Comparison of ENCODE assay signal across 20 cellular contexts in the genomic region with DNA sequence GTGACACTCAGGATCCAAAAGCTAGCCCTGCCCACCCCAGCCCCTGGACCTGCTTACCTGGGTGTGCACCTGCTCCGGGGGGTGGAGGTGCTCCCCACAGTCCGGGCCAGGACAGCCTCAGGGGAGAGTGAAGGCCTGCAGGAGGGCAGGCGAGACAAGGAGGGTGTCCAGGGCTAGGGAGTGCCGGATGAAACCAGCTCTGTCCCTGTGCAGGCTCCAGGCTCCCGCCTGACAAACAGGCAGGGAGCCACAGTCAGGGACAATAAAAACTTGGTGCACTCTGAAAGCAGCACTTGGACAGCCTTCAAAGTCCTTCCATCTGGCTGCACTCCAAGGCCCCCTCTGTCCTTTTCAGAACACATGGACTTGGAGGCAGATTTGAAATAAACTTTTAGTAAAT. TPM values are rescaled to one million over a fixed set of nuclear protein-coding genes. Genes with fewer than 3 reads are reported as not detected.
DNase-seq lines count a peak whose midpoint lies in the region; ATAC-seq and TF ChIP-seq lines count a peak whose summit lies in the region.
"Had no signal": no experiment of that assay in that cellular context is flagged by ENCODE, and none has a peak within 500 bp of the region (broad histone marks: within the 10 kb centered on the region; RNA-seq: fewer than 3 reads in every experiment).

No MANE protein-coding gene starts in this region.

- no peak overlapping the region for H2BK5ac ChIP-seq in neuronal stem cell (ENCODE audit: low read length)

- H2BK15ac ChIP-seq in neuronal stem cell (ENCODE audit: low read length) = no peak overlapping the region

- H3K4me1 ChIP-seq in Caco-2 = peaks cover 8% of the 10 kb centered on the region
- peaks cover 10 to 13% of the 10 kb centered on the region in 2 donors for H3K4me1 ChIP-seq in neuronal stem cell (ENCODE audit: control insufficient read depth in 2 of 2, insufficient read depth in 1 of 2, low read depth in 1 of 2, low read length in 2 of 2)

- H3K27me3 Mint-ChIP-seq in Caco-2 (ENCODE audit: insufficient read depth, unreplicated experiment) = no peaks in the 10 kb centered on the region
- peaks cover 5% of the 10 kb centered on the region for H3K27me3 Mint-ChIP-seq in activated naive CD8-positive, alpha-beta T cell treated with anti-CD3 and anti-CD28 coated beads, Interleukin-2, amount 50 U/mL, for 24 hours

- no peak overlapping the region for H2BK12ac ChIP-seq in neuronal stem cell (ENCODE audit: low read length)

- no peak overlapping the region for H4K8ac ChIP-seq in neuronal stem cell (ENCODE audit: low read depth, low read length)

- no peak for TF ChIP-seq CTCF in Caco-2 (IDR thresholded peaks at IDR 0.05; ENCODE audit: insufficient read depth in 1 of 2, low read depth in 1 of 2, low read length in 1 of 2, severe bottlenecking in 1 of 2, unreplicated experiment in 1 of 2)

- H3K36me3 Mint-ChIP-seq in Caco-2 (ENCODE audit: insufficient read depth, unreplicated experiment) = peaks cover 47% of the 10 kb centered on the region
- peaks cover 24% of the 10 kb centered on the region for H3K36me3 Mint-ChIP-seq in activated naive CD8-positive, alpha-beta T cell treated with anti-CD3 and anti-CD28 coated beads, Interleukin-2, amount 50 U/mL, for 24 hours (ENCODE audit: low read depth)

- no peak for ATAC-seq in activated naive CD8-positive, alpha-beta T cell treated with anti-CD3 and anti-CD28 coated beads, Interleukin-2, amount 50 U/mL, for 24 hours
- ATAC-seq: activated CD4-positive, alpha-beta T cell treated with anti-CD3 and anti-CD28 coated beads for 36 hours; body of pancreas; gastrocnemius medialis had no signal

- no peak overlapping the region for H3K4ac ChIP-seq in neuronal stem cell (ENCODE audit: low read length)

- CTCF ChIA-PET in Caco-2 (lab: Charles Lee) = no interaction called here

- TSS peak; percentile 20 for BruUV-seq in Caco-2 (replicated peaks; lab: Mats Ljungman, UMichigan)

- no peak overlapping the region for H3K14ac ChIP-seq in neuronal stem cell (ENCODE audit: low read length)

- POLR2A ChIA-PET in Caco-2 (lab: Charles Lee) = interaction anchor here (0.6 kb wide), 1 partner anchor 220 kb away, joined by 3 read pairs; no protein-coding TSS in a partner anchor

- no peak overlapping the region for H2AFZ ChIP-seq in neuronal stem cell (ENCODE audit: low read length)

- H3K4me2 ChIP-seq in neuronal stem cell (ENCODE audit: insufficient read depth, low read length, poor library complexity, severe bottlenecking) = no peak overlapping the region

- H3K9me3 ChIP-seq in Caco-2 = no peaks in the 10 kb centered on the region
- H3K9me3 ChIP-seq in neuronal stem cell (replicated peaks in 1 of 2; ENCODE audit: control insufficient read depth in 2 of 2, insufficient read depth in 1 of 2, low read depth in 1 of 2, low read length in 2 of 2) = no peaks in the 10 kb centered on the region
- H3K9me3 ChIP-seq: body of pancreas, gastrocnemius medialis, left ventricle myocardium inferior, testis had no signal

- H3K27ac Mint-ChIP-seq in Caco-2 (ENCODE audit: unreplicated experiment) = no peak overlapping the region
- no peak overlapping the region for H3K27ac Mint-ChIP-seq in activated naive CD8-positive, alpha-beta T cell treated with anti-CD3 and anti-CD28 coated beads, Interleukin-2, amount 50 U/mL, for 24 hours
- H3K27ac Mint-ChIP-seq: activated CD4-positive, alpha-beta T cell treated with anti-CD3 and anti-CD28 coated beads for 36 hours; dendritic cell treated with granulocyte-macrophage colony-stimulating factor and Interleukin-4, amounts not matched to agents 40 ng/mL and 50 ng/mL, for 4 days had no signal

- H3K23ac ChIP-seq in neuronal stem cell (ENCODE audit: low read depth, low read length, poor library complexity) = peak overlapping the region; percentile 13

- no peak overlapping the region for H2AK5ac ChIP-seq in neuronal stem cell (ENCODE audit: low read depth, low read length)

- intact Hi-C loops in Caco-2 (cut with micrococcal nuclease; ENCODE audit: unreplicated experiment) = no loop called here

- no peak for DNase-seq in Caco-2
- peak; percentile 22 for DNase-seq in NCI-H446 treated with DMSO at 0.1 percent for 48 hours (lab: John Stamatoyannopoulos, UW)
- DNase-seq in astrocyte of the hippocampus (ENCODE audit: low read depth, low spot score) = peak; percentile 44
- DNase-seq in neuronal stem cell (ENCODE audit: low spot score) = no peak
- DNase-seq in NCI-H1105 treated with DMSO at 0.1 percent for 48 hours (lab: John Stamatoyannopoulos, UW) = no peak
- no peak for DNase-seq in activated naive CD8-positive, alpha-beta T cell treated with anti-CD3 and anti-CD28 coated beads, Interleukin-2, amount 50 U/mL, for 24 hours
- no peak for DNase-seq in NCI-H510A treated with DMSO at 0.1 percent for 48 hours (lab: John Stamatoyannopoulos, UW)
- DNase-seq: activated CD4-positive, alpha-beta T cell treated with anti-CD3 and anti-CD28 coated beads for 36 hours; body of pancreas; gastrocnemius medialis; left ventricle myocardium inferior; NCI-H1436 treated with DMSO at 0.1 percent for 48 hours; NCI-H2227 treated with DMSO at 0.1 percent for 48 hours; SIG-M5; small intestine; T-helper 2 cell; testis had no signal

- WGBS in neuronal stem cell (ENCODE audit: extremely low coverage in 2 of 2, insufficient read length in 2 of 2, insufficient replicate concordance in 1 of 2), 2 donors = no CpG with 5 or more reads among the region's 5 CpGs

- H4K91ac ChIP-seq in neuronal stem cell (ENCODE audit: low read depth, low read length, poor library complexity) = no peak overlapping the region

- H3K9ac ChIP-seq in neuronal stem cell (ENCODE audit: low read depth, low read length, poor library complexity) = no peak overlapping the region

- no peak overlapping the region for H2BK120ac ChIP-seq in neuronal stem cell (ENCODE audit: low read depth, low read length)

- H3K36me3 ChIP-seq in Caco-2 (ENCODE audit: control insufficient read depth, insufficient read depth, low read length) (no peaks in the 10 kb centered on the region; the same call in 1 of the 2 replicates), neuronal stem cell (replicated peaks in 1 of 2; ENCODE audit: control insufficient read depth in 2 of 2, insufficient read depth in 2 of 2, low read length in 2 of 2) (peaks cover 32 to 73% of the 10 kb centered on the region in 2 donors)
- H3K36me3 ChIP-seq: gastrocnemius medialis had no signal

- no peak overlapping the region for H3K4me3 ChIP-seq in Caco-2 (ENCODE audit: low read depth, low read length)
- no peak overlapping the region for H3K4me3 ChIP-seq in neuronal stem cell (ENCODE audit: low read length in 2 of 2)
- H3K4me3 ChIP-seq: body of pancreas, gastrocnemius medialis, left ventricle myocardium inferior, testis had no signal

- no peaks in the 10 kb centered on the region for H3K9me3 Mint-ChIP-seq in Caco-2 (ENCODE audit: unreplicated experiment)
- H3K9me3 Mint-ChIP-seq in activated naive CD8-positive, alpha-beta T cell treated with anti-CD3 and anti-CD28 coated beads, Interleukin-2, amount 50 U/mL, for 24 hours = no peaks in the 10 kb centered on the region
- H3K9me3 Mint-ChIP-seq: dendritic cell treated with granulocyte-macrophage colony-stimulating factor and Interleukin-4, amounts not matched to agents 40 ng/mL and 50 ng/mL, for 4 days had no signal

- no peak overlapping the region for H3K4me3 Mint-ChIP-seq in Caco-2 (ENCODE audit: unreplicated experiment)
- no peak overlapping the region for H3K4me3 Mint-ChIP-seq in activated naive CD8-positive, alpha-beta T cell treated with anti-CD3 and anti-CD28 coated beads, Interleukin-2, amount 50 U/mL, for 24 hours
- H3K4me3 Mint-ChIP-seq: activated CD4-positive, alpha-beta T cell treated with anti-CD3 and anti-CD28 coated beads for 36 hours; dendritic cell treated with granulocyte-macrophage colony-stimulating factor and Interleukin-4, amounts not matched to agents 40 ng/mL and 50 ng/mL, for 4 days had no signal

- no peak overlapping the region for H3K18ac ChIP-seq in neuronal stem cell (ENCODE audit: low read length)

- H3K27ac ChIP-seq in neuronal stem cell (replicated peaks; ENCODE audit: low read length) = no peak overlapping the region
- H3K27ac ChIP-seq: body of pancreas, gastrocnemius medialis, left ventricle myocardium inferior, testis had no signal

- H3K4me1 Mint-ChIP-seq in Caco-2 (ENCODE audit: low read depth, unreplicated experiment) = no peaks in the 10 kb centered on the region
- H3K4me1 Mint-ChIP-seq in activated naive CD8-positive, alpha-beta T cell treated with anti-CD3 and anti-CD28 coated beads, Interleukin-2, amount 50 U/mL, for 24 hours = peaks cover 17% of the 10 kb centered on the region

- peaks cover 15% of the 10 kb centered on the region for H3K79me1 ChIP-seq in neuronal stem cell (ENCODE audit: low read depth, low read length)

- no peaks in the 10 kb centered on the region for H3K27me3 ChIP-seq in Caco-2 (replicated peaks; ENCODE audit: control insufficient read depth, insufficient read depth, low read length)
- peaks cover 0 to 4% (median 0%) of the 10 kb centered on the region in 3 experiments for H3K27me3 ChIP-seq in neuronal stem cell (ENCODE audit: control insufficient read depth in 3 of 3, insufficient read depth in 3 of 3, low read depth in 1 of 3, low read length in 3 of 3)
- H3K27me3 ChIP-seq: testis had no signal

RNA-seq across cellular contexts. Expression of a gene that starts 3.9 kb away (rescaled TPM):
- total RNA-seq in Caco-2 (2022) = 12.0 and 13.4 TPM in 2 replicates
- 17.5 TPM for polyA plus RNA-seq in neuronal stem cell (2013, experiment 1 of 2)
- 16.7 TPM for polyA plus RNA-seq in neuronal stem cell (2013, experiment 2 of 2)

RNA-seq across cellular contexts. Expression of a gene that starts 7.2 kb away (rescaled TPM):
- total RNA-seq in Caco-2 (2022) = 63.3 and 73.7 TPM in 2 replicates
- 28.8 TPM for polyA plus RNA-seq in neuronal stem cell (2013, experiment 1 of 2)
- 28.3 TPM for polyA plus RNA-seq in neuronal stem cell (2013, experiment 2 of 2)

RNA-seq across cellular contexts. Expression of a gene that starts 9.0 kb away (rescaled TPM):
- 1.9 and 2.2 TPM in 2 replicates for total RNA-seq in Caco-2 (2022)
- 3.8 TPM for polyA plus RNA-seq in neuronal stem cell (2013, experiment 1 of 2)
- polyA plus RNA-seq in neuronal stem cell (2013, experiment 2 of 2) = 3.9 TPM
- total RNA-seq: activated CD4-positive, alpha-beta T cell treated with anti-CD3 and anti-CD28 coated beads for 36 hours; gastrocnemius medialis; left ventricle myocardium inferior had no signal
- polyA plus RNA-seq: BJ had no signal

RNA-seq across cellular contexts. Expression of a gene that starts 39.6 kb away (rescaled TPM):
- total RNA-seq in Caco-2 (2022) = 0.79 and 0.91 TPM in 2 replicates
- not detected for polyA plus RNA-seq in neuronal stem cell (2013, experiment 1 of 2)
- polyA plus RNA-seq in neuronal stem cell (2013, experiment 2 of 2) = not detected
- total RNA-seq: activated CD4-positive, alpha-beta T cell treated with anti-CD3 and anti-CD28 coated beads for 36 hours had no signal
- polyA plus RNA-seq: BJ had no signal

RNA-seq across cellular contexts. Expression of a gene that starts 44.9 kb away (rescaled TPM):
- 9.0 and 12.9 TPM in 2 replicates for total RNA-seq in Caco-2 (2022)
- 14.1 TPM for polyA plus RNA-seq in neuronal stem cell (2013, experiment 1 of 2)
- 14.2 TPM for polyA plus RNA-seq in neuronal stem cell (2013, experiment 2 of 2)
- total RNA-seq: activated CD4-positive, alpha-beta T cell treated with anti-CD3 and anti-CD28 coated beads for 36 hours; left ventricle myocardium inferior; myocyte had no signal

Comparison
In these comparisons a context has a peak if more than half of its experiments do, and no peak if none do; other contexts are left out.
1. DNase-seq: peak in NCI-H446 treated with DMSO at 0.1 percent for 48 hours (single experiment) and astrocyte of the hippocampus (single experiment); none in Caco-2 (0 of 2), neuronal stem cell (single experiment), NCI-H1105 treated with DMSO at 0.1 percent for 48 hours (single experiment), activated naive CD8-positive, alpha-beta T cell treated with anti-CD3 and anti-CD28 coated beads, Interleukin-2, amount 50 U/mL, for 24 hours (single experiment) and NCI-H510A treated with DMSO at 0.1 percent for 48 hours (single experiment).